Comparison of ENCODE assay signal across 12 cellular contexts in the genomic region with DNA sequence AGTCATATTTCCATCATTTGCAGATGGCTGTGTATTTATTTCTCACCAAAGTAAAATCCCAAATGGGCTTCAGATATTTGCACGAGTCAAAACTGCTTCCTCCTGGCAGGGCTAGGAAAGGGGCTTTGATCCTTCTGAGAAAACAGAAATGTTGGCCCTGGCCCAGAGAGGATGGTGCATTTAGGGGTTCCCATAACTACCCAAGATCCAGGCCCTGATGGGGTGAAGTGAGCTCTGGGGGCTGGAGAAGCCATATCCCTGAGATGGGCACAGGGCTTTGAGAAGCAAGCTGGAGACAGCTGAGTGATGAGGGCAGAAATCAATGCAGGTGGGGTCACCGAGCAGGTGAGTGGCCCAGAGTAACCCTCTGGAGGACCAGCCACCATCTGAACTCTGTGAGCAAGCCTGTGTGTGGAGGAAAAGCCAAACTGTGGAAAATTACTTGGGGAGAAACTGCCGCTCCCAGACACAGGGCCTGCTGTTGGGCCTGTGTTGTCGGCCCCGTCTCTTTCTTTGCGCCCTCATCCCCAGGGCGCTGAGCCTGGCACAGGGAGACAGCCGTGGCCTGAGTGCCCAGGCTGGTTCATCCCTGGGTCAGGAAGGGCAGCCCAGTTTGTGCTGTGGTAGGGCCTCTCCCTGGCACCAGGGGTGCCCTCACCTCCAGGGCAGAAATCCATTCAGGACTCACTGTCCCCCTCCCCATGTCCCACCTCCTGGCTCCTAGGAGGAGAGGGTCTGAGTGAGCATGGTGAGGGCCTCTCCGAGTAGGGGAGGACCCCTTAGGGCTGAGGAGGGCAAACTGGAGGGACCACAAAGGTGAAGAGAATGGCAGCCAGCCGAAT.
DNase-seq lines count a peak whose midpoint lies in the region; ATAC-seq and TF ChIP-seq lines count a peak whose summit lies in the region.
"Had no signal": no experiment of that assay in that cellular context is flagged by ENCODE, and none has a peak within 500 bp of the region (broad histone marks: within the 10 kb centered on the region; RNA-seq: fewer than 3 reads in every experiment).

No MANE protein-coding gene starts in this region.

- no peaks in the 10 kb centered on the region for H3K36me3 ChIP-seq in SJSA1
- H3K36me3 ChIP-seq in thymus (ENCODE audit: control insufficient read depth, insufficient read depth) = no peaks in the 10 kb centered on the region
- H3K36me3 ChIP-seq: SJCRH30 had no signal

- H3K27ac Mint-ChIP-seq in osteocyte (ENCODE audit: unreplicated experiment) = peak overlapping the region; percentile 78
- H3K27ac Mint-ChIP-seq: activated CD8-positive, alpha-beta memory T cell treated with anti-CD3 and anti-CD28 coated beads, Interleukin-2, amount 10 ng/mL, durations not matched to agents 7 days and 5 days; activated naive CD8-positive, alpha-beta T cell had no signal

- H3K9me3 ChIP-seq in SJSA1 (replicated peaks) (0 out of 2 replicates have a peak, but pooled peaks cover 2% of the 10 kb centered on the region), thymus (ENCODE audit: control insufficient read depth) (no peaks in the 10 kb centered on the region)
- H3K9me3 ChIP-seq: SJCRH30 had no signal

- H3K9me3 Mint-ChIP-seq in osteocyte (ENCODE audit: unreplicated experiment) = no peaks in the 10 kb centered on the region

- no peak for TF ChIP-seq CTCF in osteocyte (IDR thresholded peaks at IDR 0.05)

- no peaks in the 10 kb centered on the region for H3K27me3 Mint-ChIP-seq in osteocyte (ENCODE audit: unreplicated experiment)

- H3K4me3 Mint-ChIP-seq in osteocyte (ENCODE audit: unreplicated experiment) = no peak overlapping the region
- H3K4me3 Mint-ChIP-seq: activated CD8-positive, alpha-beta memory T cell treated with anti-CD3 and anti-CD28 coated beads, Interleukin-2, amount 10 ng/mL, durations not matched to agents 7 days and 5 days; activated naive CD8-positive, alpha-beta T cell had no signal

- H3K27me3 ChIP-seq in SJSA1 (replicated peaks) (no peaks in the 10 kb centered on the region), thymus (ENCODE audit: control insufficient read depth, insufficient read depth) (no peaks in the 10 kb centered on the region)

- H3K4me1 ChIP-seq in SJSA1 (replicated peaks) = peaks cover 27% of the 10 kb centered on the region
- H3K4me1 ChIP-seq in thymus (ENCODE audit: control insufficient read depth, insufficient read depth, low read length) = peaks cover 47% of the 10 kb centered on the region

- WGBS in thymus = 78% methylated on average over 10 of the region's 10 CpGs

- no peak for DNase-seq in SJSA1 (ENCODE audit: low read depth in 1 of 2, low spot score in 2 of 2)
- no peak for DNase-seq in left ventricle myocardium superior
- no peak for DNase-seq in osteocyte (ENCODE audit: extremely low spot score, unreplicated experiment)
- no peak for DNase-seq in NCI-H510A (lab: John Stamatoyannopoulos, UW)
- no peak for DNase-seq in NK-92 treated with Interleukin-12 subunit alpha and Interleukin-12 subunit beta, amount 100 ng/mL, for 24 hours (lab: John Stamatoyannopoulos, UW)
- DNase-seq in activated effector memory CD4-positive, alpha-beta T cell treated with anti-CD3 and anti-CD28 coated beads, Interleukin-2, amount 50 U/mL, for 16 hours = no peak
- DNase-seq: activated CD8-positive, alpha-beta memory T cell treated with anti-CD3 and anti-CD28 coated beads, Interleukin-2, amount 10 ng/mL, durations not matched to agents 7 days and 5 days; NCI-H748 treated with DMSO at 0.1 percent for 48 hours; SJCRH30 had no signal

- peaks cover 66% of the 10 kb centered on the region for H3K4me1 Mint-ChIP-seq in osteocyte (ENCODE audit: unreplicated experiment)

- ATAC-seq in left ventricle myocardium superior (peak; percentile 1), HG02981 (IDR thresholded peaks at IDR 0.05; ENCODE audit: unreplicated experiment) (no peak)
- ATAC-seq: activated CD8-positive, alpha-beta memory T cell treated with anti-CD3 and anti-CD28 coated beads, Interleukin-2, amount 10 ng/mL, durations not matched to agents 7 days and 5 days had no signal

- H3K36me3 Mint-ChIP-seq in osteocyte (ENCODE audit: unreplicated experiment) = no peaks in the 10 kb centered on the region
- H3K36me3 Mint-ChIP-seq: activated CD8-positive, alpha-beta memory T cell treated with anti-CD3 and anti-CD28 coated beads, Interleukin-2, amount 10 ng/mL, durations not matched to agents 7 days and 5 days; activated naive CD8-positive, alpha-beta T cell had no signal

- intact Hi-C loops in left ventricle myocardium superior (cut with micrococcal nuclease) = no loop called here

- peak overlapping the region; percentile 24; the same call in 1 of the 2 replicates for H3K27ac ChIP-seq in SJSA1
- peak overlapping the region; percentile 64 for H3K27ac ChIP-seq in thymus (ENCODE audit: low read depth)
- H3K27ac ChIP-seq: SJCRH30 had no signal

- no peak overlapping the region for H3K4me3 ChIP-seq in SJSA1
- H3K4me3 ChIP-seq in thymus (ENCODE audit: low read length) = no peak overlapping the region
- H3K4me3 ChIP-seq: SJCRH30 had no signal
